ENCODE assay signal across 1 cellular context in genomic region chr11:65781962-65782815, GRCh38.
TF ChIP-seq lines count a peak whose summit lies in the region.

No MANE protein-coding gene starts in this region.

TF ChIP-seq in WTC11, 78 proteins besides CTCF, POLR2A, EP300 and RAD21 (continued from another document):
- TF ChIP-seq ZNF425 (CRISPR knock-in tag; conservative IDR thresholded peaks at IDR 0.05) (no peak), PREB (CRISPR knock-in tag; IDR thresholded peaks at IDR 0.05; ENCODE audit: borderline replicate concordance) (no peak), TEAD4 (CRISPR knock-in tag; IDR thresholded peaks at IDR 0.05) (no peak), ZNF423 (CRISPR knock-in tag; IDR thresholded peaks at IDR 0.05) (no peak)
